ENCODE assay signal across 24 cellular contexts in genomic region chr18:33873127-33873526, GRCh38.
"Had no signal": no experiment of that assay in that cellular context is flagged by ENCODE, and none has a peak within 500 bp of the region (broad histone marks: within the 10 kb centered on the region; RNA-seq: fewer than 3 reads in every experiment).

No MANE protein-coding gene starts in this region.

- H3K4me2 ChIP-seq: smooth muscle cell had no signal

- DNase-seq: activated CD4-positive, alpha-beta T cell treated with anti-CD3 and anti-CD28 coated beads for 4 hours; activated CD4-positive, alpha-beta T cell treated with anti-CD3 and anti-CD28 coated beads, Interleukin-2, amount 50 U/mL, for 4 hours; activated naive CD4-positive, alpha-beta T cell; activated T-cell treated with anti-CD3 and anti-CD28 coated beads for 4 hours; activated T-cell treated with anti-CD3 and anti-CD28 coated beads, Interleukin-2, amount 50 U/mL, for 72 hours; anterior cingulate cortex; dermis blood vessel endothelial cell; effector CD4-positive, alpha-beta T cell; foreskin keratinocyte; heart right ventricle; lower lobe of right lung; mesenchymal stem cell; natural killer cell; stimulated activated CD4-positive, alpha-beta T cell treated with anti-CD3 and anti-CD28 coated beads, Interleukin-1b, Interleukin-23, amount 100 ng/mL, for 48 hours; stimulated activated CD4-positive, alpha-beta T cell treated with anti-CD3 and anti-CD28 coated beads, Interleukin-4, amount 100 ng/mL, for 4 hours; stimulated activated CD8-positive, alpha-beta memory T cell treated with anti-CD3 and anti-CD28 coated beads, Interleukin-4, amount 100 ng/mL, for 48 hours; stimulated activated naive CD8-positive, alpha-beta T cell treated with anti-CD3 and anti-CD28 coated beads, Interleukin-15, amount 100 ng/mL, for 72 hours; substantia nigra; thyroid gland had no signal

- H3K27me3 ChIP-seq: esophagus muscularis mucosa, foreskin keratinocyte, heart right ventricle, right atrium auricular region, thyroid gland had no signal

- ATAC-seq: activated T-cell treated with anti-CD3 and anti-CD28 coated beads, Interleukin-2, amount 50 U/mL, for 72 hours; foreskin keratinocyte; heart right ventricle; lower lobe of right lung; natural killer cell; stimulated activated memory B cell treated with anti-CD40 and anti-IgM and Interleukin-4, amounts not matched to agents 10 μg/mL and 1 μg/mL and 100 μg/mL, for 72 hours; stimulated activated naive CD8-positive, alpha-beta T cell treated with anti-CD3 and anti-CD28 coated beads, Interleukin-15, amount 100 ng/mL, for 72 hours had no signal

- H3K4me3 ChIP-seq: esophagus muscularis mucosa, heart right ventricle, lower lobe of right lung, right atrium auricular region, smooth muscle cell, thyroid gland had no signal

- H3K4me1 ChIP-seq: foreskin keratinocyte, heart right ventricle, lower lobe of right lung, right atrium auricular region, thyroid gland had no signal

- H3K36me3 ChIP-seq: esophagus muscularis mucosa, heart right ventricle, lower lobe of right lung, right atrium auricular region, thyroid gland had no signal

- H3K27ac ChIP-seq: esophagus muscularis mucosa, foreskin keratinocyte, heart right ventricle, lower lobe of right lung, right atrium auricular region, thyroid gland, VCaP had no signal

- H3K9me3 ChIP-seq: esophagus muscularis mucosa, heart right ventricle, lower lobe of right lung, right atrium auricular region, thyroid gland had no signal
